In the genomic region with DNA sequence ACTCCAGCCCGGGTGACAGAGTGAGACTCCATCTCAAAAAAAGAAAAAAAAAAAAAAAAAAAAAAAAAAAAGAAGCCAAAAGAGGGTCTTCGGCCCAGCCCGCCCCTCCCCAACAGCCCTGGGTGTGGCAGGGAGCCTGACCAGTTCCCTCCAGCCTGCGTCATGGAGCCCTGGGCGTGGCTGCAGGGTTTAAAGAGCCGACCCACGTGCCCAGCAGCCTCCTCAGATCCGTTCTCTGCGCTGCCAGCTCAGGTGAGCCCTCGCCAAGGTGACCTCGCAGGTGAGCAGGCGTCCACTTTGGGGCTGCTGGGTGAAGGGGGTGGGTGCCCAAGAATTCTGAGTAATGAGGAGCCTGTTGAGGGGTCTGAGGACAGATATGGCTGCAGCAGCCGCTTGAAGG, we compare ENCODE assay signal across 31 cellular contexts. TPM values are rescaled to one million over a fixed set of nuclear protein-coding genes. Genes with fewer than 3 reads are reported as not detected.
DNase-seq lines count a peak whose midpoint lies in the region; ATAC-seq, FAIRE-seq and TF ChIP-seq lines count a peak whose summit lies in the region.
"Had no signal": no experiment of that assay in that cellular context is flagged by ENCODE, and none has a peak within 500 bp of the region (broad histone marks: within the 10 kb centered on the region; RNA-seq: fewer than 3 reads in every experiment).

A gene with protein sequence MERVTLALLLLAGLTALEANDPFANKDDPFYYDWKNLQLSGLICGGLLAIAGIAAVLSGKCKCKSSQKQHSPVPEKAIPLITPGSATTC (plus strand): TSS at position 219 of the 400 bp plus-strand sequence. CDS start 2,111 bp downstream, outside the sequence.

- no peak within 1 kb of the TSS for H4K5ac ChIP-seq in H1 (ENCODE audit: insufficient read length, low read depth, low read length)

- CTCF ChIA-PET in H1 (lab: Charles Lee; ENCODE audit: partially characterized antibody), result interaction anchor here (1.0 to 1.6 kb wide), 3 partner anchors 15 to 78 kb away, joined by 3 read pairs; no protein-coding TSS in a partner anchor

- H3K27ac Mint-ChIP-seq in neural progenitor cell (peak within 1 kb of the TSS; percentile 37), CD14-positive monocyte (no peak within 1 kb of the TSS)
- peak within 1 kb of the TSS in 1 of 2 donors; percentile 22 for H3K27ac Mint-ChIP-seq in effector memory CD8-positive, alpha-beta T cell
- H3K27ac Mint-ChIP-seq: activated CD4-positive, alpha-beta T cell treated with anti-CD3 and anti-CD28 coated beads for 36 hours; activated naive CD8-positive, alpha-beta T cell treated with anti-CD3 and anti-CD28 coated beads, Interleukin-2, amount 50 U/mL, for 24 hours; type B pancreatic cell had no signal

- intact Hi-C loops in upper lobe of right lung (cut with DNase I) (no loop called here), CD14-positive monocyte (cut with micrococcal nuclease) (no loop called here)

- no peak within 1 kb of the TSS for H4K91ac ChIP-seq in H1 (replicated peaks; ENCODE audit: insufficient read length, low read length)

- H2BK120ac ChIP-seq in H1 (replicated peaks; ENCODE audit: low read depth, low read length), result no peak within 1 kb of the TSS

- no peak within 1 kb of the TSS for H3K14ac ChIP-seq in H1 (ENCODE audit: insufficient read length)

- H3K79me1 ChIP-seq in H1 (ENCODE audit: low read depth, low read length), result no peaks in the 10 kb centered on the region

- no peak within 1 kb of the TSS for H3K27ac ChIP-seq in Peyer's patch
- H3K27ac ChIP-seq in H1 (ENCODE audit: low read depth, low read length), result no peak within 1 kb of the TSS
- H3K27ac ChIP-seq in neural progenitor cell, result no peak within 1 kb of the TSS
- H3K27ac ChIP-seq in upper lobe of right lung, result no peak within 1 kb of the TSS
- H3K27ac ChIP-seq: body of pancreas, PC-9 had no signal

- TF ChIP-seq EP300 in H1 (IDR thresholded peaks at IDR 0.05; ENCODE audit: borderline replicate concordance in 1 of 2, low read depth in 2 of 2, low read length in 2 of 2), result no peak

- H2AFZ ChIP-seq in H1 (ENCODE audit: low read length), result no peak within 1 kb of the TSS
- H2AFZ ChIP-seq in neural progenitor cell (replicated peaks), result no peak within 1 kb of the TSS
- H2AFZ ChIP-seq: PC-9 had no signal

- H3K56ac ChIP-seq in H1 (replicated peaks; ENCODE audit: insufficient read length, low read depth, low read length), result no peak within 1 kb of the TSS

- H3K4ac ChIP-seq in H1 (replicated peaks; ENCODE audit: insufficient read length, low read depth, low read length), result no peak within 1 kb of the TSS

- H3K4me1 ChIP-seq in Peyer's patch (no peaks in the 10 kb centered on the region), H1 (replicated peaks in 1 of 4; ENCODE audit: control insufficient read depth in 3 of 4, insufficient read depth in 4 of 4, low read length in 3 of 4) (peaks cover 3 to 9% (median 5%) of the 10 kb centered on the region in 4 experiments; a peak in 6 of 7 replicates), neural progenitor cell (peaks cover 15% of the 10 kb centered on the region), upper lobe of right lung (no peaks in the 10 kb centered on the region)
- H3K4me1 ChIP-seq: body of pancreas had no signal

- WGBS in H1 (ENCODE audit: extremely low coverage in 1 of 2, insufficient coverage in 1 of 2, insufficient read length in 1 of 2, insufficient replicate concordance in 2 of 2, low coverage in 1 of 2, low lambda C conversion rate in 2 of 2, missing lambda C conversion rate in 1 of 2), 2 experiments, result 69% methylated on average over 8 of the region's 13 CpGs; no CpG with 5 or more reads in 1 of the 2 experiments

- H2BK5ac ChIP-seq in H1 (ENCODE audit: low read depth, low read length), result no peak within 1 kb of the TSS

- H3K27me3 Mint-ChIP-seq in neural progenitor cell (ENCODE audit: insufficient read depth, low read depth) (peaks cover 6% of the 10 kb centered on the region), CD14-positive monocyte (ENCODE audit: low read depth in 3 of 3) (peaks cover 3 to 7% (median 4%) of the 10 kb centered on the region in 3 donors)
- H3K27me3 Mint-ChIP-seq in effector memory CD8-positive, alpha-beta T cell, result no peaks in the 10 kb centered on the region
- H3K27me3 Mint-ChIP-seq: activated CD4-positive, alpha-beta T cell treated with anti-CD3 and anti-CD28 coated beads for 36 hours; activated naive CD8-positive, alpha-beta T cell treated with anti-CD3 and anti-CD28 coated beads, Interleukin-2, amount 50 U/mL, for 24 hours; naive B cell; type B pancreatic cell had no signal

- H2BK12ac ChIP-seq in H1 (ENCODE audit: low read depth, low read length), result no peak within 1 kb of the TSS

- H4K8ac ChIP-seq in H1 (ENCODE audit: extremely low read depth, insufficient read depth, low read length), result peak within 1 kb of the TSS; percentile 68

- no peaks in the 10 kb centered on the region for H3K23me2 ChIP-seq in H1 (ENCODE audit: low read depth, low read length)

- H3K36me3 ChIP-seq in Peyer's patch (no peaks in the 10 kb centered on the region), H1 (ENCODE audit: control insufficient read depth in 2 of 4, insufficient read depth in 4 of 4, low read length in 3 of 4) (no peaks in the 10 kb centered on the region), neural progenitor cell (no peaks in the 10 kb centered on the region), upper lobe of right lung (no peaks in the 10 kb centered on the region)

- H2BK15ac ChIP-seq in H1 (ENCODE audit: low read length), result no peak within 1 kb of the TSS

- TF ChIP-seq CTCF in Peyer's patch (IDR thresholded peaks at IDR 0.05), result no peak
- no peak for TF ChIP-seq CTCF in H1 (IDR thresholded peaks at IDR 0.05; ENCODE audit: control extremely low read depth in 1 of 3, insufficient read depth in 1 of 3, low read depth in 1 of 3, low read length in 3 of 3)
- no peak for TF ChIP-seq CTCF in neural progenitor cell (IDR thresholded peaks at IDR 0.05)
- TF ChIP-seq CTCF in upper lobe of right lung (IDR thresholded peaks at IDR 0.05), result no peak
- TF ChIP-seq CTCF in CD14-positive monocyte (IDR thresholded peaks at IDR 0.05), result no peak

- TF ChIP-seq POLR2A in Peyer's patch (IDR thresholded peaks at IDR 0.05), result no peak
- no peak for TF ChIP-seq POLR2A in H1 (IDR thresholded peaks at IDR 0.05; ENCODE audit: control extremely low read depth in 1 of 2, low read depth in 2 of 2, low read length in 2 of 2)

- peaks cover 15% of the 10 kb centered on the region for H3K4me1 Mint-ChIP-seq in neural progenitor cell
- peaks cover under 1% of the 10 kb centered on the region for H3K4me1 Mint-ChIP-seq in CD14-positive monocyte
- peaks cover 12 to 13% of the 10 kb centered on the region in 2 donors for H3K4me1 Mint-ChIP-seq in effector memory CD8-positive, alpha-beta T cell (ENCODE audit: low read depth in 2 of 2)
- H3K4me1 Mint-ChIP-seq: activated CD4-positive, alpha-beta T cell treated with anti-CD3 and anti-CD28 coated beads for 36 hours; naive B cell had no signal

- H3K18ac ChIP-seq in H1 (ENCODE audit: extremely low read depth, low read length), result no peak within 1 kb of the TSS

- H2BK20ac ChIP-seq in H1 (ENCODE audit: low read length), result no peak within 1 kb of the TSS

- H3K36me3 Mint-ChIP-seq in neural progenitor cell, result no peaks in the 10 kb centered on the region
- H3K36me3 Mint-ChIP-seq in CD14-positive monocyte, result no peaks in the 10 kb centered on the region
- H3K36me3 Mint-ChIP-seq in effector memory CD8-positive, alpha-beta T cell (ENCODE audit: insufficient read depth), result peaks cover 2% of the 10 kb centered on the region
- H3K36me3 Mint-ChIP-seq: naive B cell, type B pancreatic cell had no signal

- H3K4me3 Mint-ChIP-seq in neural progenitor cell (no peak within 1 kb of the TSS), CD14-positive monocyte (no peak within 1 kb of the TSS)
- no peak within 1 kb of the TSS for H3K4me3 Mint-ChIP-seq in effector memory CD8-positive, alpha-beta T cell
- H3K4me3 Mint-ChIP-seq: activated CD4-positive, alpha-beta T cell treated with anti-CD3 and anti-CD28 coated beads for 36 hours; activated naive CD8-positive, alpha-beta T cell treated with anti-CD3 and anti-CD28 coated beads, Interleukin-2, amount 50 U/mL, for 24 hours; naive B cell; type B pancreatic cell had no signal

- TF ChIP-seq RAD21 in H1 (IDR thresholded peaks at IDR 0.05 in 1 of 2, conservative IDR thresholded peaks at IDR 0.05 in 1 of 2; ENCODE audit: low read depth in 2 of 2, low read length in 2 of 2), result no peak

- H3K4me3 ChIP-seq in Peyer's patch (no peak within 1 kb of the TSS), H1 (ENCODE audit: extremely low read depth in 1 of 4, insufficient read depth in 2 of 4, low read depth in 3 of 4, low read length in 4 of 4) (no peak within 1 kb of the TSS), neural progenitor cell (no peak within 1 kb of the TSS), upper lobe of right lung (no peak within 1 kb of the TSS)
- H3K4me3 ChIP-seq: body of pancreas, PC-9 had no signal

- no peaks in the 10 kb centered on the region for H3K79me2 ChIP-seq in H1 (ENCODE audit: control insufficient read depth in 1 of 2, insufficient read depth in 2 of 2, low read length in 2 of 2)
- no peaks in the 10 kb centered on the region for H3K79me2 ChIP-seq in neural progenitor cell (ENCODE audit: low read depth)

- H4K20me1 ChIP-seq in H1 (replicated peaks in 1 of 2; ENCODE audit: control insufficient read depth in 1 of 2, insufficient read depth in 2 of 2, low read length in 2 of 2) (no peaks in the 10 kb centered on the region), neural progenitor cell (ENCODE audit: low read depth) (no peaks in the 10 kb centered on the region)

- peaks cover 16% of the 10 kb centered on the region for H3F3A ChIP-seq in neural progenitor cell (ENCODE audit: low read depth)

- H3K4me2 ChIP-seq in H1 (ENCODE audit: insufficient read depth in 1 of 2, low read depth in 2 of 2, low read length in 2 of 2), result no peak within 1 kb of the TSS
- peak within 1 kb of the TSS; percentile 69 for H3K4me2 ChIP-seq in neural progenitor cell
- H3K4me2 ChIP-seq: PC-9 had no signal

- FAIRE-seq in H1 (lab: Jason Lieb, UNC), result no peak

- DNase-seq in Peyer's patch (peak in 2 of 3 donors; percentile 72 to 73), H1 (ENCODE audit: low read depth in 1 of 2, low spot score in 2 of 2) (no peak), neural progenitor cell (ENCODE audit: low spot score) (no peak), upper lobe of right lung (peak; percentile 74), CD14-positive monocyte (ENCODE audit: low spot score) (no peak)
- DNase-seq in effector memory CD8-positive, alpha-beta T cell, result no peak
- DNase-seq: activated CD4-positive, alpha-beta T cell treated with anti-CD3 and anti-CD28 coated beads for 36 hours; activated CD8-positive, alpha-beta memory T cell treated with anti-CD3 and anti-CD28 coated beads for 24 hours; activated gamma-delta T cell; activated naive CD8-positive, alpha-beta T cell treated with anti-CD3 and anti-CD28 coated beads, Interleukin-2, amount 50 U/mL, for 24 hours; activated T-cell treated with anti-CD3 and anti-CD28 coated beads, Interleukin-2, amount 50 U/mL, for 1 hour; body of pancreas; effector memory CD4-positive, alpha-beta T cell; erythroblast; head of caudate nucleus; Kasumi-1; mesenchymal stem cell; naive B cell; NCI-H146; NCI-H510A treated with DMSO at 0.1 percent for 48 hours; NK-92 treated with Interleukin-12 subunit alpha and Interleukin-12 subunit beta, amount 100 ng/mL, for 24 hours; occipital lobe; Right ventricle myocardium superior had no signal

- POLR2A ChIA-PET in H1 (lab: Charles Lee; ENCODE audit: partially characterized antibody), result interaction anchor here (1.6 to 2.4 kb wide), 2 partner anchors 24 kb away, joined by 6 to 7 read pairs; no protein-coding TSS in a partner anchor

- H3K9ac ChIP-seq in H1 (replicated peaks in 1 of 4; ENCODE audit: extremely low read depth in 1 of 4, low read depth in 3 of 4, low read length in 3 of 4), result no peak within 1 kb of the TSS
- H3K9ac ChIP-seq in neural progenitor cell, result no peak within 1 kb of the TSS

- H3K23ac ChIP-seq in H1 (ENCODE audit: insufficient read length), result no peak within 1 kb of the TSS

- H3K9me3 Mint-ChIP-seq in neural progenitor cell (peaks cover under 1% of the 10 kb centered on the region), CD14-positive monocyte (peaks cover 0 to 5% (median 0%) of the 10 kb centered on the region in 7 donors)
- no peaks in the 10 kb centered on the region for H3K9me3 Mint-ChIP-seq in effector memory CD8-positive, alpha-beta T cell
- H3K9me3 Mint-ChIP-seq: activated naive CD8-positive, alpha-beta T cell treated with anti-CD3 and anti-CD28 coated beads, Interleukin-2, amount 50 U/mL, for 24 hours; naive B cell; type B pancreatic cell had no signal

- no peak within 1 kb of the TSS for H2AK5ac ChIP-seq in H1 (ENCODE audit: low read depth, low read length)

- no peaks in the 10 kb centered on the region for H3K27me3 ChIP-seq in Peyer's patch
- H3K27me3 ChIP-seq in H1 (replicated peaks in 1 of 4; ENCODE audit: control insufficient read depth in 3 of 4, extremely low read depth in 1 of 4, insufficient read depth in 3 of 4, low read length in 3 of 4), result 0 out of 7 replicates have a peak, but pooled peaks cover 0 to 2% (median 0%) of the 10 kb centered on the region in 4 experiments
- no peaks in the 10 kb centered on the region for H3K27me3 ChIP-seq in neural progenitor cell
- no peaks in the 10 kb centered on the region for H3K27me3 ChIP-seq in upper lobe of right lung
- H3K27me3 ChIP-seq: body of pancreas had no signal

- peak; percentile 58 for ATAC-seq in upper lobe of right lung
- ATAC-seq in effector memory CD8-positive, alpha-beta T cell (replicated peaks), result no peak
- no peak for ATAC-seq in GM19035 (IDR thresholded peaks at IDR 0.05; ENCODE audit: unreplicated experiment)
- ATAC-seq: activated CD4-positive, alpha-beta T cell treated with anti-CD3 and anti-CD28 coated beads for 36 hours; activated naive CD8-positive, alpha-beta T cell treated with anti-CD3 and anti-CD28 coated beads, Interleukin-2, amount 50 U/mL, for 24 hours; body of pancreas had no signal

- H3K9me3 ChIP-seq in Peyer's patch (no peaks in the 10 kb centered on the region), H1 (ENCODE audit: insufficient read depth in 2 of 2, low read depth in 1 of 2, low read length in 1 of 2) (no peaks in the 10 kb centered on the region), neural progenitor cell (ENCODE audit: low read depth) (no peaks in the 10 kb centered on the region), upper lobe of right lung (no peaks in the 10 kb centered on the region)
- H3K9me3 ChIP-seq: body of pancreas had no signal

RNA-seq across cellular contexts. Expression of the gene that starts here (rescaled TPM):
- total RNA-seq in Peyer's patch (not detected), neural progenitor cell (ENCODE audit: low replicate concordance) (not detected in 2 replicates), upper lobe of right lung (1.1 TPM)
- not detected in 2 replicates for total RNA-seq in H1 (2021; fragmentation: NEBNext Ultra II Directional; extraction: Animal tissue kit (Norgen Biotek cat#: 25700))
- polyA plus RNA-seq in H1 (2011; rRNA removed) (not detected in 2 replicates), CD14-positive monocyte (not detected)
- polyA plus RNA-seq in H1 (2011; cell fraction: cytosol; rRNA removed), result not detected
- polyA plus RNA-seq in H1 (2011; cell fraction: nucleus; rRNA removed), result not detected
- polyA plus RNA-seq in H1 (2012, experiment 1 of 2), result not detected in 4 replicates
- not detected for polyA plus RNA-seq in H1 (2012, experiment 2 of 2)
- not detected for polyA plus RNA-seq in H1 (2013, experiment 1 of 2)
- not detected for polyA plus RNA-seq in H1 (2013, experiment 2 of 2)
- not detected in 2 replicates for polyA minus RNA-seq in H1 (2011; rRNA and poly(A)+ RNA removed)
- polyA minus RNA-seq in H1 (2011; cell fraction: cytosol; rRNA and poly(A)+ RNA removed), result not detected
- not detected for polyA minus RNA-seq in H1 (2011; cell fraction: nucleus; rRNA and poly(A)+ RNA removed)
- total RNA-seq: activated CD4-positive, alpha-beta T cell treated with anti-CD3 and anti-CD28 coated beads for 36 hours; body of pancreas; Daoy; fibroblast of villous mesenchyme; kidney epithelial cell; occipital lobe; PC-9; pulmonary artery endothelial cell; Right ventricle myocardium superior; skeletal muscle tissue had no signal

Comparison
In these comparisons a context has a peak if more than half of its experiments do, and no peak if none do; other contexts are left out.
1. Peak in DNase-seq in Peyer's patch; RNA of the gene not detected or under 1 TPM.